In the genomic region with DNA sequence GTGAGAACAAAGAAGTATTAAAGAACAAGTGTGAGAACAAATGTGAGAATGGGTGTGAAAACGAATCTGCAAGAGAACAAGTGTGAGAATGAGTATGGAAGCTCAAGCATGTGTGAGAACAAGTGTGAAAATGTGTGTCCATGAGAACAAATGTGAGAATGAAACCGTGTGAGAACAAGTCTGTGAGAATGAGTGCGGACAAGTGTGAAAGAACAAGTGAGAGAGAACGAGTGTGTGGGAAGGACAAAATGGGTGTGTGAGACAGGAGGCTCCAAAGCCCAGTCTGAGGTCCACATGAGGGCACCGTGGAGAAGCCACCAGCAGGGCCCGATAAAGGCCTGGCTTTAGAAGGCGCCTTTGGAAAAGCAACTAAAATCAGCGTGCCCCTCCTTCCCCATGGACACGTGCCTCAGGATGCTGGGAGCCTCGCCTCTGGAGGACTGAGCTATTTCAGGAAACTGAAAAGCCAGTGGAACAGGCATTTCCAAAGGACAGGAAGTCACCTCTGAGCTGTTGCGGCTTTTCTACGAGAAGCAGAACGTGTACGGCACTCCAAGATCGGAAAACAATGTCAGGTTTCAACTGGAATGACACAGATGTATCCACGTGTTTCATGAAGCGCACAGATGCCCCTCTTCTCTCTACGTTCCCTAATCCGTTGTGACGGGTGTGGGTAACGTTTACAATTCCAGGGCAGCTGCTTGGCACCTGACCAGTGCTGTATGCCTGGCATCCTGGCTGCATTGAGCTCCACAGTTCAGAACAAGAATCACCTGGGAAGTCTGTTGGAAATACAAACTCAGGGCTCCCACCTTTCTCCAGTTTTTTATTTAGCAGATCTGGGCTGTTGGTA, we compare ENCODE assay signal across 9 cellular contexts.
DNase-seq lines count a peak whose midpoint lies in the region; TF ChIP-seq lines count a peak whose summit lies in the region.
"Had no signal": no experiment of that assay in that cellular context is flagged by ENCODE, and none has a peak within 500 bp of the region (broad histone marks: within the 10 kb centered on the region; RNA-seq: fewer than 3 reads in every experiment).

No MANE protein-coding gene starts in this region.

- DNase-seq in AG04449 (ENCODE audit: low read depth, low spot score): no peak
- no peak for DNase-seq in HFF-Myc (ENCODE audit: extremely low read depth, low read depth)
- peak; percentile 69 for DNase-seq in brain microvascular endothelial cell
- peak; percentile 68 for DNase-seq in islet precursor cell
- peak; percentile 80 to 95 for DNase-seq in tibial artery
- DNase-seq in SKM-1 treated with dmso at 0.1 percent for 144 hours (lab: John Stamatoyannopoulos, UW; ENCODE audit: unreplicated experiment): no peak
- DNase-seq in GF-D8 (lab: John Stamatoyannopoulos, UW): no peak
- no peak for DNase-seq in effector CD4-positive, alpha-beta T cell
- DNase-seq: activated B cell treated with CpG ODN at 0.5 μM for 24 hours had no signal

- no peak overlapping the region for H3K4me3 ChIP-seq in AG04449 (ENCODE audit: low read depth, low read length)
- H3K4me3 ChIP-seq in HFF-Myc (replicated peaks; ENCODE audit: low read depth, low read length): no peak overlapping the region
- H3K4me3 ChIP-seq in brain microvascular endothelial cell (ENCODE audit: low read depth, low read length): no peak overlapping the region
- peak overlapping the region; percentile 8 to 37 for H3K4me3 ChIP-seq in tibial artery

- in situ Hi-C loops in brain microvascular endothelial cell (cut with HindIII; ENCODE audit: low pct_ligation_motif_present, low sequenced_read_pairs): no loop called here

- POLR2A ChIA-PET in AG04449 (lab: Yijun Ruan, JAX): no interaction called here

- H3K27me3 ChIP-seq in brain microvascular endothelial cell (replicated peaks): no peaks in the 10 kb centered on the region
- no peaks in the 10 kb centered on the region for H3K27me3 ChIP-seq in tibial artery

- H3K4me1 ChIP-seq in tibial artery: peaks cover 0 to 73% (median 35%) of the 10 kb centered on the region in 4 donors

- no peak overlapping the region for H3K27ac ChIP-seq in brain microvascular endothelial cell
- H3K27ac ChIP-seq in tibial artery: peak overlapping the region; percentile 75 to 80

- intact Hi-C loops in tibial artery (cut with DNase I; ENCODE audit: low total_unique reads): loop anchor here (5.0 kb wide), 1 partner anchor 44 kb away; a partner anchor contains a TSS

- CTCF ChIA-PET in AG04449 (lab: Yijun Ruan, JAX): interaction anchor here (1.2 to 1.4 kb wide), 5 partner anchors 11 to 194 kb away, joined by 3 to 5 read pairs (median 3); no protein-coding TSS in a partner anchor

- TF ChIP-seq CTCF in AG04449 (IDR thresholded peaks at IDR 0.05; ENCODE audit: insufficient read depth, low read length, missing control alignments) (peak; percentile 17), HFF-Myc (IDR thresholded peaks at IDR 0.05; ENCODE audit: low read depth, low read length, missing control alignments) (peak; percentile 22), brain microvascular endothelial cell (IDR thresholded peaks at IDR 0.05; ENCODE audit: low read depth, low read length, missing control alignments) (peak; percentile 66), tibial artery (IDR thresholded peaks at IDR 0.05) (peak; percentile 71 to 79)

- H3K9me3 ChIP-seq in tibial artery: no peaks in the 10 kb centered on the region

- H3K36me3 ChIP-seq in brain microvascular endothelial cell (replicated peaks): peaks cover 34% of the 10 kb centered on the region
- H3K36me3 ChIP-seq in tibial artery: peaks cover 17 to 52% (median 30%) of the 10 kb centered on the region in 3 donors

Comparison
In these comparisons a context has a peak if more than half of its experiments do, and no peak if none do; other contexts are left out.
1. DNase-seq: peak in brain microvascular endothelial cell (single experiment), islet precursor cell (single experiment) and tibial artery (2 of 2); none in AG04449 (single experiment), HFF-Myc (single experiment), SKM-1 treated with dmso at 0.1 percent for 144 hours (single experiment), GF-D8 (single experiment) and effector CD4-positive, alpha-beta T cell (single experiment).
2. H3K4me3 ChIP-seq: peak in tibial artery (2 of 2); none in AG04449 (single experiment), HFF-Myc (single experiment) and brain microvascular endothelial cell (single experiment).
3. CTCF ChIP-seq: peak in every context shown above with its lines; median percentile 75 in tibial artery; 66 in brain microvascular endothelial cell; 22 in HFF-Myc; 17 in AG04449.